8 cellular contexts compared by ENCODE assay signal in the genomic region with DNA sequence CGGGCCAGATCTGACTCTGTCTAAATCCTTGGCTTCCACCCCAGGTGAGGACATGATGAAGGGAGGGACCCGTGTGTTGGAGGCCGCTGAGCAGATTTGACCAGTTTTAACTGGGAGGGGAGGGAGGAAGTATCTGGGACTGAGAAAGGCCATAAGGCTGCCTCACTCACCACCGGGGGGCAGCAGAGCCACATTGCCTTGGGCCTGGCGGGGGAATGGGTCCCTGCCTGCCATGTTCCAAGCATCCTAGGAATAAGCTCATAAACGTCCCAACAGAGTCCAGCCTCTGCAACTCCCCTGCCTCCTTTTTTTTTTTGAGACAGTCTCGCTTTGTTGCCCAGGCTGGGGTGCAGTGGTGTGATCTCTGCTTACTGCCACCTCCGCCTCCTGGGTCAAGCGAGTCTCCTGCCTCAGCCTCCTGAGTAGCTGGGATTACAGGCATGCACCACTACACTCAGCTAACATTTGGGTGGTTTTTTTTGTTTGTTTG. TPM values are rescaled to one million over a fixed set of nuclear protein-coding genes. Genes with fewer than 3 reads are reported as not detected.
DNase-seq lines count a peak whose midpoint lies in the region; ATAC-seq and TF ChIP-seq lines count a peak whose summit lies in the region.

No MANE protein-coding gene starts in this region.

- no peaks in the 10 kb centered on the region for H3K9me3 Mint-ChIP-seq in MCF 10A (ENCODE audit: unreplicated experiment)

- peaks cover 9% of the 10 kb centered on the region for H3K36me3 Mint-ChIP-seq in MCF 10A (ENCODE audit: insufficient read depth, unreplicated experiment)

- H3K27ac Mint-ChIP-seq in MCF 10A (ENCODE audit: low read depth, unreplicated experiment) = peak overlapping the region; percentile 50

- no peak overlapping the region for H3K4me3 Mint-ChIP-seq in MCF 10A (ENCODE audit: unreplicated experiment)

- H3K4me3 ChIP-seq in WI38 (ENCODE audit: low read depth, low read length) = no peak overlapping the region

- CTCF ChIA-PET in MCF 10A (lab: Yijun Ruan, JAX) = interaction anchor here (0.6 to 3.7 kb wide), 36 partner anchors 9 to 216 kb away, joined by 3 to 47 read pairs (median 4); partner anchors contain the start of genes PIK3R2 and RAB3A

- peak; percentile 92 for TF ChIP-seq CTCF in GM13977 (IDR thresholded peaks at IDR 0.05; ENCODE audit: extremely low read depth, insufficient read depth, missing control alignments)
- peak; percentile 96 for TF ChIP-seq CTCF in WI38 (IDR thresholded peaks at IDR 0.05; ENCODE audit: low read depth, low read length)
- TF ChIP-seq CTCF in MCF 10A (IDR thresholded peaks at IDR 0.05; ENCODE audit: unreplicated experiment) = peak; percentile 95

- in situ Hi-C loops in GM13977 (cut with MboI; ENCODE audit: low pct_unique_long_range_greater_than_20kb, low sequenced_read_pairs, unreplicated experiment) = no loop called here

- intact Hi-C loops in MCF 10A (cut with micrococcal nuclease) = loop anchor here (1.0 to 10.0 kb wide), 4 partner anchors 39 to 212 kb away; partner anchors contain the start of gene LSM4

- DNase-seq in A172 (ENCODE audit: low spot score) = peak; percentile 79
- peak; percentile 77 for DNase-seq in GM13977 (ENCODE audit: low spot score)
- DNase-seq in NCI-H2171 (lab: John Stamatoyannopoulos, UW) = peak; percentile 37
- DNase-seq in MCF 10A (ENCODE audit: unreplicated experiment) = peak; percentile 93
- DNase-seq in inferior parietal cortex (ENCODE audit: extremely low spot score) = peak; percentile 87
- peak; percentile 59 to 74 for DNase-seq in stimulated activated CD4-positive, alpha-beta T cell treated with anti-CD3 and anti-CD28 coated beads, Interleukin-1b, Interleukin-23, amount 100 ng/mL, for 1 hour (ENCODE audit: low read depth in 2 of 2)

- H3K27me3 Mint-ChIP-seq in MCF 10A (ENCODE audit: insufficient read depth, unreplicated experiment) = no peaks in the 10 kb centered on the region

- ATAC-seq in GM21526 (IDR thresholded peaks at IDR 0.05; ENCODE audit: low FRiP score, unreplicated experiment) = no peak

- no TSS peak for BruUV-seq in MCF 10A (replicated peaks; lab: Mats Ljungman, UMichigan)

- peaks cover 22% of the 10 kb centered on the region for H3K4me1 Mint-ChIP-seq in MCF 10A (ENCODE audit: insufficient read depth, unreplicated experiment)

- POLR2A ChIA-PET in MCF 10A (lab: Yijun Ruan, JAX) = interaction anchor here (0.7 to 1.2 kb wide), 3 partner anchors 43 to 168 kb away, joined by 3 to 4 read pairs (median 3); partner anchors contain the start of gene JUND

RNA-seq across cellular contexts. Expression of gene MAST3, which starts 15.5 kb away (rescaled TPM):
- 2.7 and 3.0 TPM in 2 replicates for total RNA-seq in A172 (2014; rRNA removed; shearing (Covaris generic))
- 4.1 and 5.9 TPM in 2 replicates for total RNA-seq in MCF 10A (2022)

RNA-seq across cellular contexts. Expression of gene IL12RB1, which starts 26.3 kb away (rescaled TPM):
- total RNA-seq in A172 (2014; rRNA removed; shearing (Covaris generic)) = 0.93 TPM in 1 of 2 replicates, not detected in the other
- not detected in 2 replicates for total RNA-seq in MCF 10A (2022)

RNA-seq across cellular contexts. Expression of gene PIK3R2, which starts 39.9 kb away (rescaled TPM):
- total RNA-seq in A172 (2014; rRNA removed; shearing (Covaris generic)) = 32.3 and 43.2 TPM in 2 replicates
- 31.0 and 33.8 TPM in 2 replicates for total RNA-seq in MCF 10A (2022)

Comparison
In these comparisons a context has a peak if more than half of its experiments do, and no peak if none do; other contexts are left out.
1. DNase-seq: peak in every context shown above with its lines; median percentile 93 in MCF 10A; 87 in inferior parietal cortex; 79 in A172; 77 in GM13977; 66 in stimulated activated CD4-positive, alpha-beta T cell treated with anti-CD3 and anti-CD28 coated beads, Interleukin-1b, Interleukin-23, amount 100 ng/mL, for 1 hour; 37 in NCI-H2171.